In the genomic region with DNA sequence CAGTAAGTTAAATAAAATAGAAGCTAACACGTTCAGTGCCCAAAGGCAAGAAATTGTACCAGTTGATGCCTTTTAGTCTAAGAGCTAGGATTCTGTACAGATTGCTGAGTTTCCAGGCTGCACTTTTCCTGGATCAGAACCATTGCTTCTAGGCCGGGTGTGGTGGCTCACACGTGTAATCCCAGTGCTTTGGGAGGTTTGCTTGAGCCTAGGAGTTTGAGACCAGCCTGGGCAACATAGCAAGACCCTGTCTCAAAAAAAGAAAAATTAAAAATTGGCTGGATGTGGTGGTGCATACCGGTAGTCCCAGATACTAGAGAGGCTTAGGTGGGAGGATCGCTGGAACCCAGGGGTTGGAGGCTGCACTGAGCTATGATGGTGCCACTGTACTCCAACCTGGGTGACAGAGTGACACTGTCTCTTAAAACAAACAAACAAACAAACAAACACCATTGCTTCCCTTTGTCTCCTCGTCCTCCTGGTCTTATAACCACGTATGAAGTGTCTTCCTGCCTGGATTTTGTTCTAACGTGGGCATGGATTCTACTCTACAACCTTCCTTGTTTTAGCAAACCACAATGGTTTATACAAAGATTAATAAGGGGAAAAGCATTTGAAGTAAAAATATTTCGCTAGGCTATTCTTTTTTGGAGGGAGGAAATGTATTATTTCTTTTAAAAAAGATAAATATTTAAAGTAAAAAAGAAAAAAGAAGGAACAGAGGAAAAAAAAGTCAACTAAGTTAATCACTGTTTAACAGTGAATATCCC, we compare ENCODE assay signal across 19 cellular contexts. TPM values are rescaled to one million over a fixed set of nuclear protein-coding genes. Genes with fewer than 3 reads are reported as not detected.
DNase-seq lines count a peak whose midpoint lies in the region; ATAC-seq and TF ChIP-seq lines count a peak whose summit lies in the region.
"Had no signal": no experiment of that assay in that cellular context is flagged by ENCODE, and none has a peak within 500 bp of the region (broad histone marks: within the 10 kb centered on the region; RNA-seq: fewer than 3 reads in every experiment).

No MANE protein-coding gene starts in this region.

- H2AFZ ChIP-seq in osteoblast (ENCODE audit: low read length): no peak overlapping the region

- intact Hi-C loops in heart right ventricle (cut with DNase I): loop anchor here in 1 of 10 donors (10.0 kb wide), 1 partner anchor 238 kb away; no protein-coding TSS in a partner anchor

- DNase-seq in EH (ENCODE audit: low read depth): peak; percentile 37
- peak in 1 of 2 experiments; percentile 44 for DNase-seq in SJSA1 (ENCODE audit: low read depth in 1 of 2, low spot score in 2 of 2)
- DNase-seq in osteoblast (ENCODE audit: insufficient read length, low spot score, missing footprints): no peak
- DNase-seq in omental fat pad (ENCODE audit: low spot score): no peak
- no peak for DNase-seq in heart right ventricle
- DNase-seq: 8988T; ACHN; C1 segment of cervical spinal cord; Calu3; CD4-positive, alpha-beta memory T cell; COR-L47; DMS53; GDM1; GOT3 had no signal

- peaks cover 73% of the 10 kb centered on the region for H3K79me2 ChIP-seq in osteoblast (ENCODE audit: insufficient read depth, low read length)

- H3K4me1 ChIP-seq in HEK293 (ENCODE audit: control insufficient read depth, insufficient read depth, low read length) (peaks cover 3% of the 10 kb centered on the region; the same call in 1 of the 2 replicates), SJSA1 (replicated peaks) (peaks cover 64% of the 10 kb centered on the region), osteoblast (ENCODE audit: insufficient read depth, low read length) (peaks cover 38% of the 10 kb centered on the region), heart right ventricle (peaks cover 5 to 51% (median 34%) of the 10 kb centered on the region in 9 donors)

- TF ChIP-seq CTCF in HEK293 (tag by site-specific recombination; IDR thresholded peaks at IDR 0.05): no peak
- TF ChIP-seq CTCF in osteoblast (IDR thresholded peaks at IDR 0.05; ENCODE audit: extremely low read depth, low read depth, low read length): no peak
- TF ChIP-seq CTCF in omental fat pad (IDR thresholded peaks at IDR 0.05): no peak
- TF ChIP-seq CTCF in heart right ventricle (IDR thresholded peaks at IDR 0.05): no peak

- H4K20me1 ChIP-seq in osteoblast (ENCODE audit: insufficient read depth, low read length): peaks cover 12% of the 10 kb centered on the region

- no peaks in the 10 kb centered on the region for H3K9me3 ChIP-seq in HEK293 (ENCODE audit: control insufficient read depth, insufficient read depth, low read depth, low read length)
- H3K9me3 ChIP-seq in SJSA1 (replicated peaks): no peaks in the 10 kb centered on the region
- H3K9me3 ChIP-seq in osteoblast (ENCODE audit: low read depth, low read length): no peaks in the 10 kb centered on the region
- H3K9me3 ChIP-seq in heart right ventricle: peaks cover 0 to 10% (median 6%) of the 10 kb centered on the region in 11 donors
- H3K9me3 ChIP-seq: HAP-1 had no signal

- H3K27ac ChIP-seq in HEK293 (ENCODE audit: extremely low read depth, low read depth, low read length): no peak overlapping the region
- peak overlapping the region; percentile 11; the same call in 1 of the 2 replicates for H3K27ac ChIP-seq in SJSA1
- peak overlapping the region; percentile 94 for H3K27ac ChIP-seq in osteoblast (ENCODE audit: low read depth, low read length)
- no peak overlapping the region for H3K27ac ChIP-seq in heart right ventricle

- no peak overlapping the region for H3K4me3 ChIP-seq in HEK293 (ENCODE audit: low read depth, low read length)
- H3K4me3 ChIP-seq in SJSA1: no peak overlapping the region
- no peak overlapping the region for H3K4me3 ChIP-seq in osteoblast (ENCODE audit: insufficient read depth, low read length)
- H3K4me3 ChIP-seq in heart right ventricle: no peak overlapping the region
- H3K4me3 ChIP-seq: A549, GM12878, HAP-1 had no signal

- H3K27me3 ChIP-seq in SJSA1 (replicated peaks) (no peaks in the 10 kb centered on the region), osteoblast (ENCODE audit: insufficient read depth, low read length) (no peaks in the 10 kb centered on the region), heart right ventricle (no peaks in the 10 kb centered on the region)

- H3K36me3 ChIP-seq in HEK293 (ENCODE audit: control insufficient read depth in 2 of 2, insufficient read depth in 1 of 2, low read length in 2 of 2): peaks cover 0 to 4% of the 10 kb centered on the region in 2 experiments; a peak in 1 of 3 replicates
- H3K36me3 ChIP-seq in SJSA1: 0 out of 2 replicates have a peak, but pooled peaks cover 4% of the 10 kb centered on the region
- no peaks in the 10 kb centered on the region for H3K36me3 ChIP-seq in osteoblast (ENCODE audit: insufficient read depth, low read length)
- peaks cover 0 to 15% (median 0%) of the 10 kb centered on the region in 9 donors for H3K36me3 ChIP-seq in heart right ventricle
- H3K36me3 ChIP-seq: HAP-1 had no signal

- ATAC-seq in omental fat pad (ENCODE audit: low FRiP score) (no peak), heart right ventricle (no peak), GM19328 (IDR thresholded peaks at IDR 0.05; ENCODE audit: unreplicated experiment) (no peak)
- ATAC-seq: A549, GM12878 had no signal

- POLR2A ChIA-PET in HEK293 (lab: Yijun Ruan, JAX): interaction anchor here (0.6 kb wide), 1 partner anchor 74 kb away, joined by 4 read pairs; no protein-coding TSS in a partner anchor

- peak overlapping the region; percentile 16 for H3K4me2 ChIP-seq in osteoblast (ENCODE audit: insufficient read depth, low read length)
- H3K4me2 ChIP-seq: A549 had no signal

- 91 to 92% methylated on average over 9 of the region's 9 CpGs for WGBS in heart right ventricle, 2 donors

- CTCF ChIA-PET in HEK293 (lab: Yijun Ruan, JAX): no interaction called here

TF ChIP-seq in HEK293, 187 proteins besides CTCF, POLR2A, EP300 and RAD21:
- TF ChIP-seq SETDB1 (IDR thresholded peaks at IDR 0.05; ENCODE audit: insufficient read length, low read length) (no peak), ZNF350 (tag by site-specific recombination; IDR thresholded peaks at IDR 0.05) (no peak), ZNF621 (tag by site-specific recombination; IDR thresholded peaks at IDR 0.05) (no peak), ZNF121 (tag by site-specific recombination; IDR thresholded peaks at IDR 0.05) (peak; percentile 60; the same call in 1 of the 2 replicates)
- TF ChIP-seq, protein P1, sequence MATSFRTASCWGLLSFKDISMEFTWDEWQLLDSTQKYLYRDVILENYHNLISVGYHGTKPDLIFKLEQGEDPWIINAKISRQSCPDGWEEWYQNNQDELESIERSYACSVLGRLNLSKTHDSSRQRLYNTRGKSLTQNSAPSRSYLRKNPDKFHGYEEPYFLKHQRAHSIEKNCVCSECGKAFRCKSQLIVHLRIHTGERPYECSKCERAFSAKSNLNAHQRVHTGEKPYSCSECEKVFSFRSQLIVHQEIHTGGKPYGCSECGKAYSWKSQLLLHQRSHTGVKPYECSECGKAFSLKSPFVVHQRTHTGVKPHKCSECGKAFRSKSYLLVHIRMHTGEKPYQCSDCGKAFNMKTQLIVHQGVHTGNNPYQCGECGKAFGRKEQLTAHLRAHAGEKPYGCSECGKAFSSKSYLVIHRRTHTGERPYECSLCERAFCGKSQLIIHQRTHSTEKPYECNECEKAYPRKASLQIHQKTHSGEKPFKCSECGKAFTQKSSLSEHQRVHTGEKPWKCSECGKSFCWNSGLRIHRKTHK (tag by site-specific recombination; IDR thresholded peaks at IDR 0.05): no peak

RNA-seq across cellular contexts. Expression of a gene that starts 9.7 kb away (rescaled TPM):
- 41.1 and 58.0 TPM in 2 replicates for total RNA-seq in SJSA1 (2014; rRNA removed; shearing (Covaris generic))
- total RNA-seq in osteoblast: 53.2 and 63.9 TPM in 2 replicates
- total RNA-seq in omental fat pad: 10 to 100 TPM; 38.6 to 49.5 (median 47.2) TPM
- 10 to 100 TPM; 69.9 to 99.4 (median 90.1) TPM for total RNA-seq in heart right ventricle
- polyA plus RNA-seq in heart right ventricle: 10 to 100 TPM; 26.0 to 32.3 TPM

Comparison
In these comparisons a context has a peak if more than half of its experiments do, and no peak if none do; other contexts are left out.
1. H3K27ac ChIP-seq: peak in SJSA1 (single experiment) and osteoblast (single experiment); none in HEK293 (single experiment) and heart right ventricle (0 of 10).